11 cellular contexts compared by ENCODE assay signal in the genomic region with DNA sequence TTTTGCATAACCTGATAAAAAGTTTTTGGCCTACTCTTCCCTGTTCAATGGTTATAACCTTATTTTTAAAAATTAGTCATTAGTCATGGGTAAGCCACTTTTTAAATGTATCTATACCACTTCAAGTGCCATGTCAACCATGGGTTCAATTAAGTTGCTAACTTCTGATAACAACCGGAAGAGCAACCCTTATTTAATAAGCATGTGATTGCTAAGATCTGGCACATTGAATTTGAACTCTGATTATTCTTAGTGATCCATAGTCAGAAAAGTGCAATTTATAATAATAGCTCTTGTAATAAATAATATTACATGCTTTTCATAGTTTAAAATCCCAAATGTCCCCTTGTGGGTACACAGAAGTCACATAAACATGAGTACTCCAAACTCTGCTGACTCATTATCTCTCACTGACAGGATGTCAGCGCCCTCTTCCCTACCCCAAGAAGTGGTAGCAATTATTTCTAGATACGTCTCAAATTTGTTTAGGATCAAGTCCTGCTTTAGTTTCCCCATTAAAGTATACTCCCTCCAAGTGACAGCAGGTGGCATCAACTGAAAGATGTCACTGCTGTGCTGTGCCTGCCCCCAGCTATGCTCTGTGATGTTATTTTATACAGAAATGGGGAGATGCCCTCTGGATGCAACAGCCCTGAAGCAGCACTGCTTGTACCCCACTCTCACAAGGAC.
A peak's percentile ranks its signal among the peaks of the same experiment; 100 is the strongest.
DNase-seq lines count a peak whose midpoint lies in the region; ATAC-seq and TF ChIP-seq lines count a peak whose summit lies in the region.
"Had no signal": no experiment of that assay in that cellular context is flagged by ENCODE, and none has a peak within 500 bp of the region (broad histone marks: within the 10 kb centered on the region; RNA-seq: fewer than 3 reads in every experiment).

No MANE protein-coding gene starts in this region.

- no peaks in the 10 kb centered on the region for H3K36me3 ChIP-seq in MM.1S (replicated peaks; ENCODE audit: insufficient read depth, low read length)
- H3K36me3 ChIP-seq in WERI-Rb-1 = no peaks in the 10 kb centered on the region

- H3K4me3 ChIP-seq in MM.1S (ENCODE audit: low read length) = no peak overlapping the region
- no peak overlapping the region for H3K4me3 ChIP-seq in WERI-Rb-1 (ENCODE audit: low read depth, low read length)

- H3K4me2 ChIP-seq in MM.1S (ENCODE audit: low read depth, low read length) = no peak overlapping the region

- H3K4me1 Mint-ChIP-seq in nephron progenitor cell = no peaks in the 10 kb centered on the region

- ATAC-seq in GM18907 (IDR thresholded peaks at IDR 0.05; ENCODE audit: unreplicated experiment) = peak; percentile 34
- no peak for ATAC-seq in HG02798 (IDR thresholded peaks at IDR 0.05; ENCODE audit: poor library complexity, unreplicated experiment)

- H4K20me1 ChIP-seq in MM.1S (ENCODE audit: insufficient read depth, low read length) = no peaks in the 10 kb centered on the region

- H3F3A ChIP-seq in MM.1S (ENCODE audit: insufficient read depth, low read length) = no peaks in the 10 kb centered on the region

- DNase-seq in GM10266 (ENCODE audit: extremely low spot score) = peak; percentile 48
- peak; percentile 82 for DNase-seq in MM.1S
- DNase-seq in germinal center (ENCODE audit: low spot score) = peak; percentile 58
- no peak for DNase-seq in nephron progenitor cell
- no peak for DNase-seq in cerebellar cortex (ENCODE audit: low spot score)
- DNase-seq in WERI-Rb-1 = no peak
- DNase-seq: activated gamma-delta T cell treated with Interleukin-2 at 50 U/mL for 16 hours, NCI-H69, T-helper 9 cell had no signal

- H3K9me3 ChIP-seq in MM.1S (replicated peaks; ENCODE audit: insufficient read depth, low read length) (no peaks in the 10 kb centered on the region), WERI-Rb-1 (ENCODE audit: severe bottlenecking) (no peaks in the 10 kb centered on the region)

- peaks cover 14% of the 10 kb centered on the region for H3K4me1 ChIP-seq in MM.1S (ENCODE audit: low read length)

- no peaks in the 10 kb centered on the region for H3K9me3 Mint-ChIP-seq in nephron progenitor cell

- peaks cover 21% of the 10 kb centered on the region for H3K27me3 Mint-ChIP-seq in nephron progenitor cell (ENCODE audit: low read depth, poor library complexity)

- H2AFZ ChIP-seq in MM.1S (ENCODE audit: low read length) = peak overlapping the region; percentile 45; the same call in 1 of the 2 replicates

- peak; percentile 53 for TF ChIP-seq CTCF in GM10266 (IDR thresholded peaks at IDR 0.05; ENCODE audit: control insufficient read depth, insufficient read depth, low read depth, missing control alignments)
- TF ChIP-seq CTCF in MM.1S (IDR thresholded peaks at IDR 0.05; ENCODE audit: low read length) = peak; percentile 77
- TF ChIP-seq CTCF in nephron progenitor cell (IDR thresholded peaks at IDR 0.05) = no peak
- no peak for TF ChIP-seq CTCF in WERI-Rb-1 (IDR thresholded peaks at IDR 0.05; ENCODE audit: low read depth, low read length)

- no peak overlapping the region for H3K4me3 Mint-ChIP-seq in nephron progenitor cell

- no peaks in the 10 kb centered on the region for H3K79me2 ChIP-seq in MM.1S (ENCODE audit: low read length)

- H3K27ac Mint-ChIP-seq in nephron progenitor cell = no peak overlapping the region

- H3K27ac ChIP-seq in MM.1S (ENCODE audit: low read length) (no peak overlapping the region), WERI-Rb-1 (no peak overlapping the region)

- no peaks in the 10 kb centered on the region for H3K9me2 ChIP-seq in MM.1S (replicated peaks; ENCODE audit: insufficient read depth, low read length)

- H3K9ac ChIP-seq in MM.1S (ENCODE audit: low read length) = no peak overlapping the region

- H3K36me3 Mint-ChIP-seq in nephron progenitor cell (ENCODE audit: low read depth) = no peaks in the 10 kb centered on the region

- H3K27me3 ChIP-seq in MM.1S (replicated peaks; ENCODE audit: insufficient read depth, low read length) = no peaks in the 10 kb centered on the region
- no peaks in the 10 kb centered on the region for H3K27me3 ChIP-seq in WERI-Rb-1 (ENCODE audit: insufficient read depth, low read depth, severe bottlenecking)

Comparison
In these comparisons a context has a peak if more than half of its experiments do, and no peak if none do; other contexts are left out.
1. DNase-seq: peak in GM10266 (single experiment), MM.1S (single experiment) and germinal center (single experiment); none in nephron progenitor cell (single experiment), cerebellar cortex (single experiment) and WERI-Rb-1 (single experiment).
2. CTCF ChIP-seq: peak in GM10266 (single experiment) and MM.1S (single experiment); none in nephron progenitor cell (single experiment) and WERI-Rb-1 (single experiment).